19 cellular contexts compared by ENCODE assay signal in the genomic region with DNA sequence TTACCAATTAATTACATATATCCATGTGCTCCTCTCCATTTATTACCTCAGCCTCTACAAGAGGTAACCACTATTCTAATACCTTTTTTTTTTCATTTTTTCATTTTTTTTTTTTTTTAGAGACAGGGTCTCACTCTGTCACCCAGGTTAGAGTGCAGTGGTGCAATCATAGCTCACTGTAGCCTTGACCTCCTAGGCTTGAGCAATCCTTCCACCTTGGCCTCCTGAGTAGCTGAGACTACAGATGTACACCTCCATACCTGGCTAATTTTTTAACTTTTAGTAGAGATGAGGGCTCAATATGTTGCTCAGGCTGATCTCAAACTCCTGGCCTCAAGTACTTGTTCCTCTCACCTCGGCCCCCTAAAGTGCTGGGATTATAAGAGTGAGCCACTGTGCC. TPM values are rescaled to one million over a fixed set of nuclear protein-coding genes. Genes with fewer than 3 reads are reported as not detected.
DNase-seq lines count a peak whose midpoint lies in the region; ATAC-seq and TF ChIP-seq lines count a peak whose summit lies in the region.
"Had no signal": no experiment of that assay in that cellular context is flagged by ENCODE, and none has a peak within 500 bp of the region (broad histone marks: within the 10 kb centered on the region; RNA-seq: fewer than 3 reads in every experiment).

No MANE protein-coding gene starts in this region.

- ATAC-seq in activated T-cell treated with anti-CD3 and anti-CD28 coated beads, Interleukin-2, amount 50 U/mL, for 72 hours (replicated peaks in 1 of 2), result no peak
- ATAC-seq in left ventricle myocardium superior (no peak), memory B cell (ENCODE audit: low read depth) (no peak), left lobe of liver (no peak)
- no peak for ATAC-seq in activated T-helper 17 cell treated with anti-CD3 and anti-CD28 coated beads, Interleukin-2, amount 50 U/mL, for 72 hours (replicated peaks)
- ATAC-seq: A549; CD8-positive, alpha-beta T cell had no signal

- no peaks in the 10 kb centered on the region for H3K9me3 Mint-ChIP-seq in activated T-cell treated with anti-CD3 and anti-CD28 coated beads, Interleukin-2, amount 50 U/mL, for 72 hours
- no peaks in the 10 kb centered on the region for H3K9me3 Mint-ChIP-seq in activated T-helper 17 cell treated with anti-CD3 and anti-CD28 coated beads, Interleukin-2, amount 50 U/mL, for 72 hours
- H3K9me3 Mint-ChIP-seq in memory B cell, result no peaks in the 10 kb centered on the region
- H3K9me3 Mint-ChIP-seq: CD4-positive, alpha-beta T cell; CD8-positive, alpha-beta T cell had no signal

- no peaks in the 10 kb centered on the region for H3K27me3 Mint-ChIP-seq in activated T-cell treated with anti-CD3 and anti-CD28 coated beads, Interleukin-2, amount 50 U/mL, for 72 hours (ENCODE audit: low read depth)
- no peaks in the 10 kb centered on the region for H3K27me3 Mint-ChIP-seq in activated T-helper 17 cell treated with anti-CD3 and anti-CD28 coated beads, Interleukin-2, amount 50 U/mL, for 72 hours
- H3K27me3 Mint-ChIP-seq in memory B cell, result no peaks in the 10 kb centered on the region
- H3K27me3 Mint-ChIP-seq: B cell; CD4-positive, alpha-beta T cell had no signal

- peak overlapping the region; percentile 67 for H3K27ac ChIP-seq in left ventricle myocardium inferior (replicated peaks)
- H3K27ac ChIP-seq: 22Rv1; A549; BLaER1 treated with 17β-estradiol and CSF1 and Interleukin-3, amounts not matched to agents 10 nM and 100 nM; C4-2B had no signal

- peaks cover 7% of the 10 kb centered on the region for H3K4me1 Mint-ChIP-seq in activated T-cell treated with anti-CD3 and anti-CD28 coated beads, Interleukin-2, amount 50 U/mL, for 72 hours (ENCODE audit: low read depth)
- H3K4me1 Mint-ChIP-seq in activated T-helper 17 cell treated with anti-CD3 and anti-CD28 coated beads, Interleukin-2, amount 50 U/mL, for 72 hours, result peaks cover 3% of the 10 kb centered on the region
- H3K4me1 Mint-ChIP-seq in memory B cell, result peaks cover 4% of the 10 kb centered on the region
- H3K4me1 Mint-ChIP-seq: B cell had no signal

- peaks cover 8 to 34% of the 10 kb centered on the region in 2 donors for H3K36me3 Mint-ChIP-seq in activated T-cell treated with anti-CD3 and anti-CD28 coated beads, Interleukin-2, amount 50 U/mL, for 72 hours (ENCODE audit: insufficient read depth in 2 of 2)
- H3K36me3 Mint-ChIP-seq in activated T-helper 17 cell treated with anti-CD3 and anti-CD28 coated beads, Interleukin-2, amount 50 U/mL, for 72 hours (ENCODE audit: low read depth), result peaks cover 93% of the 10 kb centered on the region
- peaks cover 18% of the 10 kb centered on the region for H3K36me3 Mint-ChIP-seq in memory B cell

- H3K4me1 ChIP-seq in left ventricle myocardium inferior, result peaks cover 24% of the 10 kb centered on the region
- H3K4me1 ChIP-seq: A549 had no signal

- H3K27me3 ChIP-seq in left ventricle myocardium inferior (ENCODE audit: low read depth), result no peaks in the 10 kb centered on the region
- H3K27me3 ChIP-seq: BLaER1 treated with 17β-estradiol and CSF1 and Interleukin-3, amounts not matched to agents 10 nM and 100 nM had no signal

- H3K9me3 ChIP-seq in left ventricle myocardium inferior (replicated peaks), result no peaks in the 10 kb centered on the region
- H3K9me3 ChIP-seq: A549; BLaER1 treated with 17β-estradiol and CSF1 and Interleukin-3, amounts not matched to agents 10 nM and 100 nM; Caco-2 had no signal

- no peak overlapping the region for H3K4me3 Mint-ChIP-seq in activated T-cell treated with anti-CD3 and anti-CD28 coated beads, Interleukin-2, amount 50 U/mL, for 72 hours
- H3K4me3 Mint-ChIP-seq in activated T-helper 17 cell treated with anti-CD3 and anti-CD28 coated beads, Interleukin-2, amount 50 U/mL, for 72 hours, result no peak overlapping the region
- no peak overlapping the region for H3K4me3 Mint-ChIP-seq in memory B cell
- H3K4me3 Mint-ChIP-seq: B cell; CD4-positive, alpha-beta T cell; CD8-positive, alpha-beta T cell had no signal

- H3K36me3 ChIP-seq in left ventricle myocardium inferior, result peaks cover 72% of the 10 kb centered on the region

- intact Hi-C loops in left ventricle myocardium inferior (cut with micrococcal nuclease) (no loop called here), left ventricle myocardium superior (cut with micrococcal nuclease) (no loop called here)

- TF ChIP-seq CTCF in left ventricle myocardium inferior (IDR thresholded peaks at IDR 0.05; ENCODE audit: borderline replicate concordance), result no peak

- H3K27ac Mint-ChIP-seq in activated T-cell treated with anti-CD3 and anti-CD28 coated beads, Interleukin-2, amount 50 U/mL, for 72 hours, result peak overlapping the region; percentile 57
- peak overlapping the region; percentile 38 for H3K27ac Mint-ChIP-seq in activated T-helper 17 cell treated with anti-CD3 and anti-CD28 coated beads, Interleukin-2, amount 50 U/mL, for 72 hours
- H3K27ac Mint-ChIP-seq in memory B cell, result peak overlapping the region; percentile 60
- H3K27ac Mint-ChIP-seq: B cell; CD4-positive, alpha-beta T cell; CD8-positive, alpha-beta T cell had no signal

- DNase-seq in activated T-cell treated with anti-CD3 and anti-CD28 coated beads, Interleukin-2, amount 50 U/mL, for 72 hours, result no peak
- no peak for DNase-seq in activated T-cell treated with anti-CD3 and anti-CD28 coated beads, Interleukin-2, amount 50 U/mL, for 1 hour
- DNase-seq in left ventricle myocardium inferior (no peak), left ventricle myocardium superior (no peak), memory B cell (ENCODE audit: low spot score in 2 of 2) (no peak), left lobe of liver (ENCODE audit: low spot score) (no peak)
- DNase-seq: AML-193; Caco-2; Calu3; CD4-positive, alpha-beta T cell; CD8-positive, alpha-beta T cell; DMS79 treated with DMSO at 0.1 percent for 48 hours; GF-D8 had no signal

- no peak overlapping the region for H3K4me3 ChIP-seq in left ventricle myocardium inferior
- H3K4me3 ChIP-seq: A549; BLaER1 treated with 17β-estradiol and CSF1 and Interleukin-3, amounts not matched to agents 10 nM and 100 nM had no signal

RNA-seq across cellular contexts. Expression of gene PPIL3, which starts 10.6 kb away (rescaled TPM):
- 10 to 100 TPM; 72.5 to 84.6 TPM for total RNA-seq in activated T-cell treated with anti-CD3 and anti-CD28 coated beads, Interleukin-2, amount 50 U/mL, for 72 hours
- total RNA-seq in left ventricle myocardium inferior (27.3 TPM), left ventricle myocardium superior (23.2 TPM), left lobe of liver (19.3 TPM)
- total RNA-seq in activated T-helper 17 cell treated with anti-CD3 and anti-CD28 coated beads, Interleukin-2, amount 50 U/mL, for 72 hours, result 100 to 1,000 TPM in 1 of 2 donors, 10 to 100 TPM in 1; 41.9 to 146 TPM

RNA-seq across cellular contexts. Expression of gene NIF3L1, which starts 10.9 kb away (rescaled TPM):
- 10 to 100 TPM; 40.0 to 44.9 TPM for total RNA-seq in activated T-cell treated with anti-CD3 and anti-CD28 coated beads, Interleukin-2, amount 50 U/mL, for 72 hours
- 23.6 TPM for total RNA-seq in left ventricle myocardium inferior
- 16.9 TPM for total RNA-seq in left ventricle myocardium superior
- total RNA-seq in activated T-helper 17 cell treated with anti-CD3 and anti-CD28 coated beads, Interleukin-2, amount 50 U/mL, for 72 hours, result 10 to 100 TPM; 16.9 to 26.0 TPM
- 11.6 TPM for total RNA-seq in left lobe of liver

RNA-seq across cellular contexts. Expression of gene CLK1, which starts 13.8 kb away (rescaled TPM):
- 100 to 1,000 TPM; 161 to 178 TPM for total RNA-seq in activated T-cell treated with anti-CD3 and anti-CD28 coated beads, Interleukin-2, amount 50 U/mL, for 72 hours
- total RNA-seq in left ventricle myocardium inferior, result 42.8 TPM
- 54.9 TPM for total RNA-seq in left ventricle myocardium superior
- total RNA-seq in activated T-helper 17 cell treated with anti-CD3 and anti-CD28 coated beads, Interleukin-2, amount 50 U/mL, for 72 hours, result 100 to 1,000 TPM; 127 to 381 TPM
- 45.6 TPM for total RNA-seq in left lobe of liver
